20 cellular contexts compared by ENCODE assay signal in genomic region chr1:112731451-112731850, GRCh38. TPM values are rescaled to one million over a fixed set of nuclear protein-coding genes. Genes with fewer than 3 reads are reported as not detected.
"Had no signal": no experiment of that assay in that cellular context is flagged by ENCODE, and none has a peak within 500 bp of the region (broad histone marks: within the 10 kb centered on the region; RNA-seq: fewer than 3 reads in every experiment).

No MANE protein-coding gene starts in this region.

- H3K36me3 ChIP-seq: MG63, SJSA1 had no signal

- H3K9me3 ChIP-seq: MG63, SJSA1 had no signal

- DNase-seq: Karpas-422, KG1, MG63, NCI-H1092, NCI-H1105 treated with DMSO at 0.1 percent for 48 hours, NCI-H1417 treated with DMSO at 0.1 percent for 48 hours, NCI-H146, NCI-H1694 treated with DMSO at 0.1 percent for 48 hours, NCI-H1930, NCI-H2081, NCI-H2107, NCI-H2227 treated with DMSO at 0.1 percent for 48 hours, NCI-H526 treated with DMSO at 0.1 percent for 48 hours, NCI-H748 treated with DMSO at 0.1 percent for 48 hours, Right ventricle myocardium superior, RPMI8226, SIG-M5 had no signal

- H3K27ac ChIP-seq: HL-60, SJSA1, SK-N-MC had no signal

- H3K4me3 ChIP-seq: MG63, SJSA1, SK-N-MC had no signal

- H3K27me3 ChIP-seq: MG63, SJSA1 had no signal

RNA-seq across cellular contexts. Expression of gene PPM1J, which starts 16.3 kb away (rescaled TPM):
- total RNA-seq: SJSA1 had no signal
